ENCODE assay signal across 19 cellular contexts in genomic region chr12:124383028-124383427, GRCh38.
DNase-seq lines count a peak whose midpoint lies in the region; ATAC-seq, FAIRE-seq and TF ChIP-seq lines count a peak whose summit lies in the region.
"Had no signal": no experiment of that assay in that cellular context is flagged by ENCODE, and none has a peak within 500 bp of the region (broad histone marks: within the 10 kb centered on the region; RNA-seq: fewer than 3 reads in every experiment).

No MANE protein-coding gene starts in this region.

- peaks cover 83% of the 10 kb centered on the region for H3K79me2 ChIP-seq in osteoblast (ENCODE audit: insufficient read depth, low read length)

- peaks cover 0 to 63% (median 26%) of the 10 kb centered on the region in 9 donors for H3K36me3 ChIP-seq in heart right ventricle
- peaks cover 7 to 16% of the 10 kb centered on the region in 2 donors for H3K36me3 ChIP-seq in body of pancreas (replicated peaks in 1 of 2; ENCODE audit: insufficient read depth in 1 of 2, low read depth in 2 of 2)
- peaks cover 47% of the 10 kb centered on the region for H3K36me3 ChIP-seq in osteoblast (ENCODE audit: insufficient read depth, low read length)

- no peak for TF ChIP-seq CTCF in heart right ventricle (IDR thresholded peaks at IDR 0.05)
- no peak for TF ChIP-seq CTCF in body of pancreas (IDR thresholded peaks at IDR 0.05)
- TF ChIP-seq CTCF in osteoblast (IDR thresholded peaks at IDR 0.05; ENCODE audit: extremely low read depth, low read depth, low read length): no peak
- no peak for TF ChIP-seq CTCF in foreskin keratinocyte (conservative IDR thresholded peaks at IDR 0.05)

- FAIRE-seq in urothelium cell line (lab: Jason Lieb, UNC): peak; percentile 70
- FAIRE-seq: GM12878 had no signal

- DNase-seq in heart right ventricle (no peak), Right ventricle myocardium superior (no peak), body of pancreas (no peak), osteoblast (ENCODE audit: insufficient read length, low spot score, missing footprints) (no peak), urothelium cell line (ENCODE audit: low spot score) (no peak), foreskin keratinocyte (no peak)
- DNase-seq in stimulated activated CD4-positive, alpha-beta T cell treated with anti-CD3 and anti-CD28 coated beads, Interleukin-4, amount 100 ng/mL, for 4 hours: no peak
- DNase-seq: activated CD4-positive, CD25-positive, alpha-beta regulatory T cell; activated CD8-positive, alpha-beta T cell treated with anti-CD3 and anti-CD28 coated beads for 36 hours; activated T-cell treated with anti-CD3 and anti-CD28 coated beads, Interleukin-2, amount 50 U/mL, for 48 hours; foreskin fibroblast; H9; NCI-H748 treated with DMSO at 0.1 percent for 48 hours; SJCRH30; stimulated activated naive B cell treated with anti-CD40 and anti-IgM and Interleukin-4, amounts not matched to agents 10 μg/mL and 1 μg/mL and 100 μg/mL, for 72 hours had no signal

- intact Hi-C loops in heart right ventricle (cut with DNase I): loop anchor here in 7 of 10 donors (5.0 to 10.0 kb wide), 9 partner anchors 39 to 382 kb away; partner anchors contain the start of gene NCOR2 (in 2 of the 7)
- intact Hi-C loops in Right ventricle myocardium superior (cut with DNase I): loop anchor here (10.0 kb wide), 2 partner anchors 132 to 382 kb away; no protein-coding TSS in a partner anchor
- intact Hi-C loops in body of pancreas (cut with DNase I): no loop called here

- H4K20me1 ChIP-seq in osteoblast (ENCODE audit: insufficient read depth, low read length): peaks cover 74% of the 10 kb centered on the region

- no peak overlapping the region for H2AFZ ChIP-seq in osteoblast (ENCODE audit: low read length)

- H3K4me2 ChIP-seq in osteoblast (ENCODE audit: insufficient read depth, low read length): no peak overlapping the region

- H3K4me1 ChIP-seq in heart right ventricle (peaks cover 61 to 99% (median 80%) of the 10 kb centered on the region in 9 donors), body of pancreas (peaks cover 48% of the 10 kb centered on the region), osteoblast (ENCODE audit: insufficient read depth, low read length) (peaks cover 70% of the 10 kb centered on the region), foreskin keratinocyte (peaks cover 32% of the 10 kb centered on the region)

- ATAC-seq in heart right ventricle (no peak), Right ventricle myocardium superior (ENCODE audit: poor library complexity) (no peak), body of pancreas (no peak), foreskin keratinocyte (no peak), HG03108 (IDR thresholded peaks at IDR 0.05; ENCODE audit: unreplicated experiment) (no peak)
- ATAC-seq: activated CD8-positive, alpha-beta T cell treated with anti-CD3 and anti-CD28 coated beads for 36 hours; GM12878; stimulated activated naive B cell treated with anti-CD40 and anti-IgM and Interleukin-4, amounts not matched to agents 10 μg/mL and 1 μg/mL and 100 μg/mL, for 72 hours had no signal

- H3K27me3 ChIP-seq in heart right ventricle: no peaks in the 10 kb centered on the region
- no peaks in the 10 kb centered on the region for H3K27me3 ChIP-seq in body of pancreas
- H3K27me3 ChIP-seq in osteoblast (ENCODE audit: insufficient read depth, low read length): no peaks in the 10 kb centered on the region
- H3K27me3 ChIP-seq in foreskin keratinocyte: no peaks in the 10 kb centered on the region
- H3K27me3 ChIP-seq: neutrophil, SJCRH30 had no signal

- H3K9me3 ChIP-seq in heart right ventricle: no peaks in the 10 kb centered on the region
- H3K9me3 ChIP-seq in body of pancreas: no peaks in the 10 kb centered on the region
- no peaks in the 10 kb centered on the region for H3K9me3 ChIP-seq in osteoblast (ENCODE audit: low read depth, low read length)
- H3K9me3 ChIP-seq: neutrophil, SJCRH30 had no signal

- 91 to 98% methylated on average over 10 of the region's 10 CpGs for WGBS in heart right ventricle, 2 donors
- WGBS in body of pancreas, 2 donors: 83 to 90% methylated on average over 10 of the region's 10 CpGs

- H3K27ac ChIP-seq in heart right ventricle (peak overlapping the region in 8 of 10 donors; percentile 85 to 99 (median 88)), body of pancreas (peak overlapping the region; percentile 18 to 74 (median 70)), osteoblast (ENCODE audit: low read depth, low read length) (peak overlapping the region; percentile 97), foreskin keratinocyte (no peak overlapping the region)
- H3K27ac ChIP-seq: SJCRH30 had no signal

- H3K4me3 ChIP-seq in heart right ventricle (no peak overlapping the region), body of pancreas (no peak overlapping the region), osteoblast (ENCODE audit: insufficient read depth, low read length) (no peak overlapping the region)
- H3K4me3 ChIP-seq: coronary artery, GM12878, SJCRH30 had no signal

- no peak for TF ChIP-seq POLR2A in body of pancreas (IDR thresholded peaks at IDR 0.05)
